Comparison of ENCODE assay signal across 1 cellular context in the genomic region with DNA sequence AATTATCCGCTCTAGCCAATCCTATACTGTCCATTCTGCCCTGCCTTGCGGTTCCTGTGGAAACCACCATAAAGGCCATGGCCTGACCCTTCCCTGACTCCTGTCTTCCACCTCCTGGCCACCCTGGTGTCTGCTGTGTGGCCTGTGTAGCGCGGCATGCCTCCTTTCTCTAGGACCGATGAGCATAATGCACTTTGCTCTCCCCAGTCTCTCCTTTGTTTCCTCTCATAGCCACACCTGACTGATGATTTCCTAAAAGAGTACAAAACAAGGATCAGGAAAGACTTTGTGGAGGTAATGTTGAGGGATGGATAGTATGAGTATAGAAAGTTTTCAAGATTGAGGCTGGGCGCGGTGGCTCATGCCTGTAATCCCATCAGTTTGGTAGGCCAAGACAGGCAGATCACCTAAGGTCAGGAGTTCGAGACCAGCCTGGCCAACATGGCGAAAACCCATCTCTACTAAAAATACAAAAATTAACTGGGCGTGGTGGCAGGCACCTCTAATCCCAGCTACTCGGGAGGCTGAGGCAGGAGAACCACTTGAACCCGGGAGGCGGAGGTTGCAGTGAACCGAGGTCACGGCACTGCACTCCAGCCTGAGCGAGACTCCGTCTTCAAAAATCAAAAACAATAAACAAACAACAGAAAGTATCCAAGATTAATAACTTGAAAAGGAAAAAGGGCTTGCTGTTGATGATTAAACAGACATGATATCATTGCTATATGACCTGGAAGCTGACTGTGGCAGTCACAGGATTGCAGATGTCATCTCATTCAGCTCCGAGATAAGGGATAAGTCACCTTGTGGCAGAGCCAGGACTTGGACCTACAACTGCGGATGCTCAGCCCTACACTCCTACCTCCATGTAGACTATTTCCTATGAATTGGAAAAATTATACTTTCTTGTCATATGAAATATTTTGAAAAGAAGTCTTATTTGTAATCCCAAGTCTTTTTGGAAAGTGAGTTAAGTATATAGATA.
TF ChIP-seq lines count a peak whose summit lies in the region.

No MANE protein-coding gene starts in this region.

TF ChIP-seq in HepG2, 621 proteins besides CTCF, POLR2A, EP300 and RAD21 (continued from another document and continues in another):
- TF ChIP-seq RERE (CRISPR knock-in tag; IDR thresholded peaks at IDR 0.05; ENCODE audit: low read depth) (no peak), MATR3 (CRISPR knock-in tag; IDR thresholded peaks at IDR 0.05) (no peak), CENPBD1 (CRISPR knock-in tag; IDR thresholded peaks at IDR 0.05; ENCODE audit: borderline replicate concordance, low read depth) (no peak), NFE2L2 (IDR thresholded peaks at IDR 0.05; ENCODE audit: low read length) (no peak), FOXO1 (CRISPR knock-in tag; IDR thresholded peaks at IDR 0.05) (peak; percentile 48; the same call in 1 of the 2 replicates), ZNF550 (CRISPR knock-in tag; IDR thresholded peaks at IDR 0.05; ENCODE audit: borderline replicate concordance) (no peak), ZNF256 (CRISPR knock-in tag; conservative IDR thresholded peaks at IDR 0.05) (no peak), DR1 (CRISPR knock-in tag; IDR thresholded peaks at IDR 0.05) (no peak), ZBTB3 (CRISPR knock-in tag; IDR thresholded peaks at IDR 0.05; ENCODE audit: borderline replicate concordance, low read depth) (no peak), SATB2 (CRISPR knock-in tag; IDR thresholded peaks at IDR 0.05) (no peak), TBL1XR1 (IDR thresholded peaks at IDR 0.05; ENCODE audit: borderline replicate concordance, low read length, partially characterized antibody) (no peak), KDM6A (CRISPR knock-in tag; IDR thresholded peaks at IDR 0.05; ENCODE audit: low read depth) (no peak), GATA4 (IDR thresholded peaks at IDR 0.05; ENCODE audit: borderline replicate concordance, low read depth) (no peak), ZNF407 (CRISPR knock-in tag; IDR thresholded peaks at IDR 0.05; ENCODE audit: not compliant biosample characterization) (peak; percentile 27), HNRNPK (IDR thresholded peaks at IDR 0.05; ENCODE audit: low read depth, low read length, poor library complexity, severe bottlenecking) (no peak), SP5 (CRISPR knock-in tag; IDR thresholded peaks at IDR 0.05; ENCODE audit: borderline replicate concordance, low read depth) (no peak), NR2C2 (CRISPR knock-in tag; IDR thresholded peaks at IDR 0.05; ENCODE audit: borderline replicate concordance) (no peak), ATAD3A (CRISPR knock-in tag; IDR thresholded peaks at IDR 0.05) (no peak), ARNT (IDR thresholded peaks at IDR 0.05) (no peak), ZNF614 (CRISPR knock-in tag; IDR thresholded peaks at IDR 0.05; ENCODE audit: borderline replicate concordance) (peak; percentile 70; the same call in 1 of the 2 replicates), ZNF615 (CRISPR knock-in tag; IDR thresholded peaks at IDR 0.05; ENCODE audit: borderline replicate concordance) (no peak), XRCC5 (optimal IDR thresholded peaks at IDR 0.05; ENCODE audit: low read length) (peak; percentile 84)
- TF ChIP-seq, protein P1, sequence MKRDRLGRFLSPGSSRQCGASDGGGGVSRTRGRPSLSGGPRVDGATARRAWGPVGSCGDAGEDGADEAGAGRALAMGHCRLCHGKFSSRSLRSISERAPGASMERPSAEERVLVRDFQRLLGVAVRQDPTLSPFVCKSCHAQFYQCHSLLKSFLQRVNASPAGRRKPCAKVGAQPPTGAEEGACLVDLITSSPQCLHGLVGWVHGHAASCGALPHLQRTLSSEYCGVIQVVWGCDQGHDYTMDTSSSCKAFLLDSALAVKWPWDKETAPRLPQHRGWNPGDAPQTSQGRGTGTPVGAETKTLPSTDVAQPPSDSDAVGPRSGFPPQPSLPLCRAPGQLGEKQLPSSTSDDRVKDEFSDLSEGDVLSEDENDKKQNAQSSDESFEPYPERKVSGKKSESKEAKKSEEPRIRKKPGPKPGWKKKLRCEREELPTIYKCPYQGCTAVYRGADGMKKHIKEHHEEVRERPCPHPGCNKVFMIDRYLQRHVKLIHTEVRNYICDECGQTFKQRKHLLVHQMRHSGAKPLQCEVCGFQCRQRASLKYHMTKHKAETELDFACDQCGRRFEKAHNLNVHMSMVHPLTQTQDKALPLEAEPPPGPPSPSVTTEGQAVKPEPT (CRISPR knock-in tag; IDR thresholded peaks at IDR 0.05; ENCODE audit: low read depth), result no peak
- TF ChIP-seq, protein P2, sequence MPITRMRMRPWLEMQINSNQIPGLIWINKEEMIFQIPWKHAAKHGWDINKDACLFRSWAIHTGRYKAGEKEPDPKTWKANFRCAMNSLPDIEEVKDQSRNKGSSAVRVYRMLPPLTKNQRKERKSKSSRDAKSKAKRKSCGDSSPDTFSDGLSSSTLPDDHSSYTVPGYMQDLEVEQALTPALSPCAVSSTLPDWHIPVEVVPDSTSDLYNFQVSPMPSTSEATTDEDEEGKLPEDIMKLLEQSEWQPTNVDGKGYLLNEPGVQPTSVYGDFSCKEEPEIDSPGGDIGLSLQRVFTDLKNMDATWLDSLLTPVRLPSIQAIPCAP (CRISPR knock-in tag; IDR thresholded peaks at IDR 0.05; ENCODE audit: low read depth), result no peak
- TF ChIP-seq, protein P3, sequence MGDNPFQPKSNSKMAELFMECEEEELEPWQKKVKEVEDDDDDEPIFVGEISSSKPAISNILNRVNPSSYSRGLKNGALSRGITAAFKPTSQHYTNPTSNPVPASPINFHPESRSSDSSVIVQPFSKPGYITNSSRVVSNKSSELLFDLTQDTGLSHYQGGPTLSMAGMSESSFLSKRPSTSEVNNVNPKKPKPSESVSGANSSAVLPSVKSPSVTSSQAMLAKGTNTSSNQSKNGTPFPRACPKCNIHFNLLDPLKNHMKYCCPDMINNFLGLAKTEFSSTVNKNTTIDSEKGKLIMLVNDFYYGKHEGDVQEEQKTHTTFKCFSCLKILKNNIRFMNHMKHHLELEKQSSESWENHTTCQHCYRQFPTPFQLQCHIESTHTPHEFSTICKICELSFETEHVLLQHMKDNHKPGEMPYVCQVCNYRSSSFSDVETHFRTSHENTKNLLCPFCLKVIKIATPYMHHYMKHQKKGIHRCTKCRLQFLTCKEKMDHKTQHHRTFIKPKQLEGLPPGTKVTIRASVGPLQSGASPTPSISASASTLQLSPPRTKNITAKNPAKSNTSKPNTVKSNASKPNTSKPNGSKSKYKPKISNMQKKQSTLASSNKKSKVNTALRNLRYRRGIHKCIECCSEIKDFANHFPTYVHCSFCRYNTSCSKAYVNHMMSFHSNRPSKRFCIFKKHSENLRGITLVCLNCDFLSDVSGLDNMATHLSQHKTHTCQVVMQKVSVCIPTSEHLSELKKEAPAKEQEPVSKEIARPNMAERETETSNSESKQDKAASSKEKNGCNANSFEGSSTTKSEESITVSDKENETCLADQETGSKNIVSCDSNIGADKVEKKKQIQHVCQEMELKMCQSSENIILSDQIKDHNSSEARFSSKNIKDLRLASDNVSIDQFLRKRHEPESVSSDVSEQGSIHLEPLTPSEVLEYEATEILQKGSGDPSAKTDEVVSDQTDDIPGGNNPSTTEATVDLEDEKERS (CRISPR knock-in tag; IDR thresholded peaks at IDR 0.05), result 0 out of 2 replicates have a peak, but pooled peaks have one; percentile 69
- TF ChIP-seq, protein P4, sequence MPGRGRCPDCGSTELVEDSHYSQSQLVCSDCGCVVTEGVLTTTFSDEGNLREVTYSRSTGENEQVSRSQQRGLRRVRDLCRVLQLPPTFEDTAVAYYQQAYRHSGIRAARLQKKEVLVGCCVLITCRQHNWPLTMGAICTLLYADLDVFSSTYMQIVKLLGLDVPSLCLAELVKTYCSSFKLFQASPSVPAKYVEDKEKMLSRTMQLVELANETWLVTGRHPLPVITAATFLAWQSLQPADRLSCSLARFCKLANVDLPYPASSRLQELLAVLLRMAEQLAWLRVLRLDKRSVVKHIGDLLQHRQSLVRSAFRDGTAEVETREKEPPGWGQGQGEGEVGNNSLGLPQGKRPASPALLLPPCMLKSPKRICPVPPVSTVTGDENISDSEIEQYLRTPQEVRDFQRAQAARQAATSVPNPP (CRISPR knock-in tag; IDR thresholded peaks at IDR 0.05), result no peak
